Comparison of ENCODE assay signal across 21 cellular contexts in genomic region chr1:160196143-160196542, GRCh38. TPM values are rescaled to one million over a fixed set of nuclear protein-coding genes. Genes with fewer than 3 reads are reported as not detected.
DNase-seq lines count a peak whose midpoint lies in the region; ATAC-seq, FAIRE-seq and TF ChIP-seq lines count a peak whose summit lies in the region.
"Had no signal": no experiment of that assay in that cellular context is flagged by ENCODE, and none has a peak within 500 bp of the region (broad histone marks: within the 10 kb centered on the region; RNA-seq: fewer than 3 reads in every experiment).

No MANE protein-coding gene starts in this region.

- H3K9me2 ChIP-seq in MM.1S (replicated peaks; ENCODE audit: insufficient read depth, low read length) = no peaks in the 10 kb centered on the region

- H3K27me3 Mint-ChIP-seq in memory B cell = no peaks in the 10 kb centered on the region
- no peaks in the 10 kb centered on the region for H3K27me3 Mint-ChIP-seq in mesothelial cell of epicardium (ENCODE audit: low read depth)
- H3K27me3 Mint-ChIP-seq in CD8-positive, alpha-beta memory T cell = peaks cover 0 to 3% of the 10 kb centered on the region in 2 donors
- H3K27me3 Mint-ChIP-seq: CD4-positive, alpha-beta T cell had no signal

- H3K4me1 Mint-ChIP-seq in memory B cell (peaks cover 8% of the 10 kb centered on the region), mesothelial cell of epicardium (peaks cover 3% of the 10 kb centered on the region)
- no peaks in the 10 kb centered on the region for H3K4me1 Mint-ChIP-seq in CD8-positive, alpha-beta memory T cell

- H2AFZ ChIP-seq in MM.1S (ENCODE audit: low read length) = no peak overlapping the region

- DNase-seq in GM12865 (ENCODE audit: low read depth) (peak; percentile 37), MM.1S (peak; percentile 27), memory B cell (ENCODE audit: low spot score in 2 of 2) (no peak), mesothelial cell of epicardium (ENCODE audit: low spot score in 2 of 2, unreplicated experiment in 2 of 2) (no peak), RCC 7860 (ENCODE audit: low spot score) (no peak), NOMO-1 (lab: John Stamatoyannopoulos, UW; ENCODE audit: unreplicated experiment in 2 of 2) (no peak)
- DNase-seq in CD8-positive, alpha-beta memory T cell = no peak
- DNase-seq: ACHN; CD4-positive, alpha-beta T cell; DMS79 treated with DMSO at 0.1 percent for 48 hours; GF-D8; HCEC 1CT; KBM-7 had no signal

- TF ChIP-seq CTCF in GM12865 (IDR thresholded peaks at IDR 0.05; ENCODE audit: insufficient read depth, low read depth, low read length, missing control alignments) (no peak), MM.1S (IDR thresholded peaks at IDR 0.05; ENCODE audit: low read length) (no peak), mesothelial cell of epicardium (IDR thresholded peaks at IDR 0.05; ENCODE audit: unreplicated experiment) (no peak)

- no peaks in the 10 kb centered on the region for H3K9me3 Mint-ChIP-seq in memory B cell
- H3K9me3 Mint-ChIP-seq in mesothelial cell of epicardium = no peaks in the 10 kb centered on the region
- H3K9me3 Mint-ChIP-seq in CD8-positive, alpha-beta memory T cell = no peaks in the 10 kb centered on the region
- H3K9me3 Mint-ChIP-seq: CD4-positive, alpha-beta T cell; IgD-negative memory B cell had no signal

- no peaks in the 10 kb centered on the region for H3K27me3 ChIP-seq in MM.1S (replicated peaks; ENCODE audit: insufficient read depth, low read length)
- no peaks in the 10 kb centered on the region for H3K27me3 ChIP-seq in CD8-positive, alpha-beta memory T cell (ENCODE audit: insufficient read depth, low read length, poor library complexity, severe bottlenecking)

- H3K4me2 ChIP-seq in MM.1S (ENCODE audit: low read depth, low read length) = peak overlapping the region; percentile 5; the same call in 1 of the 2 replicates

- no peaks in the 10 kb centered on the region for H4K20me1 ChIP-seq in MM.1S (ENCODE audit: insufficient read depth, low read length)

- H3K9me3 ChIP-seq in MM.1S (replicated peaks; ENCODE audit: insufficient read depth, low read length) = no peaks in the 10 kb centered on the region
- H3K9me3 ChIP-seq in CD8-positive, alpha-beta memory T cell (ENCODE audit: low read length) = no peaks in the 10 kb centered on the region

- no peak overlapping the region for H3K27ac Mint-ChIP-seq in memory B cell
- no peak overlapping the region for H3K27ac Mint-ChIP-seq in mesothelial cell of epicardium
- H3K27ac Mint-ChIP-seq in CD8-positive, alpha-beta memory T cell = peak overlapping the region in 1 of 8 donors; percentile 78
- H3K27ac Mint-ChIP-seq: CD4-positive, alpha-beta T cell had no signal

- FAIRE-seq in RCC 7860 (lab: Jason Lieb, UNC) = no peak
- FAIRE-seq: A204.1, GM12891, GM19239, HTR-8/SVneo had no signal

- no peak overlapping the region for H3K27ac ChIP-seq in MM.1S (ENCODE audit: low read length)
- H3K27ac ChIP-seq in CD8-positive, alpha-beta memory T cell (ENCODE audit: low read depth, low read length) = no peak overlapping the region
- H3K27ac ChIP-seq: C4-2B had no signal

- peaks cover 7% of the 10 kb centered on the region; the same call in 1 of the 2 replicates for H3K4me1 ChIP-seq in MM.1S (ENCODE audit: low read length)
- H3K4me1 ChIP-seq in CD8-positive, alpha-beta memory T cell (ENCODE audit: insufficient read depth, low read length) = peaks cover 3% of the 10 kb centered on the region

- H3K36me3 ChIP-seq in MM.1S (replicated peaks; ENCODE audit: insufficient read depth, low read length) = no peaks in the 10 kb centered on the region
- H3K36me3 ChIP-seq in CD8-positive, alpha-beta memory T cell (ENCODE audit: insufficient read depth, low read length) = no peaks in the 10 kb centered on the region

- POLR2A ChIA-PET in CD8-positive, alpha-beta memory T cell (lab: Charles Lee) = no interaction called here

- no peaks in the 10 kb centered on the region for H3F3A ChIP-seq in MM.1S (ENCODE audit: insufficient read depth, low read length)

- CTCF ChIA-PET in CD8-positive, alpha-beta memory T cell (lab: Charles Lee) = interaction anchor here (0.8 to 2.6 kb wide), 3 partner anchors 55 to 180 kb away, joined by 3 to 16 read pairs (median 6); no protein-coding TSS in a partner anchor

- H3K4me3 Mint-ChIP-seq in memory B cell (no peak overlapping the region), mesothelial cell of epicardium (no peak overlapping the region)
- H3K4me3 Mint-ChIP-seq in CD8-positive, alpha-beta memory T cell = no peak overlapping the region
- H3K4me3 Mint-ChIP-seq: CD4-positive, alpha-beta T cell; IgD-negative memory B cell had no signal

- peak; percentile 57 for ATAC-seq in memory B cell (ENCODE audit: low read depth)

- H3K79me2 ChIP-seq in MM.1S (ENCODE audit: low read length) = no peaks in the 10 kb centered on the region

- H3K36me3 Mint-ChIP-seq in memory B cell = no peaks in the 10 kb centered on the region
- H3K36me3 Mint-ChIP-seq in mesothelial cell of epicardium = no peaks in the 10 kb centered on the region
- H3K36me3 Mint-ChIP-seq in CD8-positive, alpha-beta memory T cell = no peaks in the 10 kb centered on the region
- H3K36me3 Mint-ChIP-seq: IgD-negative memory B cell had no signal

- no peak overlapping the region for H3K9ac ChIP-seq in MM.1S (ENCODE audit: low read length)

- no peak overlapping the region for H3K4me3 ChIP-seq in GM12865 (ENCODE audit: low read depth, low read length)
- no peak overlapping the region for H3K4me3 ChIP-seq in MM.1S (ENCODE audit: low read length)
- H3K4me3 ChIP-seq in CD8-positive, alpha-beta memory T cell (ENCODE audit: low read length) = no peak overlapping the region

RNA-seq across cellular contexts. Expression of gene CASQ1, which starts 5.8 kb away (rescaled TPM):
- 0.16 to 0.27 TPM in 2 of 3 replicates, not detected in the other for total RNA-seq in mesothelial cell of epicardium
- total RNA-seq in CD8-positive, alpha-beta memory T cell = not detected
- polyA plus RNA-seq in CD8-positive, alpha-beta memory T cell = not detected
- total RNA-seq: CD4-positive, alpha-beta T cell had no signal
- polyA plus RNA-seq: IgD-negative memory B cell had no signal

RNA-seq across cellular contexts. Expression of gene PEA15, which starts 9.0 kb away (rescaled TPM):
- total RNA-seq in mesothelial cell of epicardium = 37.4 to 42.1 TPM (median 41.2 TPM) in 3 replicates
- total RNA-seq in CD8-positive, alpha-beta memory T cell = 10 to 100 TPM; 77.4 to 81.4 TPM
- polyA plus RNA-seq in CD8-positive, alpha-beta memory T cell = 9.1 TPM

RNA-seq across cellular contexts. Expression of gene ATP1A4, which starts 44.7 kb away (rescaled TPM):
- 0.29 to 0.38 TPM (median 0.33 TPM) in 3 replicates for total RNA-seq in mesothelial cell of epicardium
- not detected for total RNA-seq in CD8-positive, alpha-beta memory T cell
- not detected for polyA plus RNA-seq in CD8-positive, alpha-beta memory T cell
- total RNA-seq: H4 had no signal
- polyA plus RNA-seq: BJ, IgD-negative memory B cell had no signal

Comparison
In these comparisons a context has a peak if more than half of its experiments do, and no peak if none do; other contexts are left out.
1. DNase-seq: peak in GM12865 (single experiment) and MM.1S (single experiment); none in memory B cell (0 of 2), mesothelial cell of epicardium (0 of 2), CD8-positive, alpha-beta memory T cell (0 of 5), RCC 7860 (single experiment) and NOMO-1 (0 of 2).